ENCODE assay signal across 8 cellular contexts in the genomic region with DNA sequence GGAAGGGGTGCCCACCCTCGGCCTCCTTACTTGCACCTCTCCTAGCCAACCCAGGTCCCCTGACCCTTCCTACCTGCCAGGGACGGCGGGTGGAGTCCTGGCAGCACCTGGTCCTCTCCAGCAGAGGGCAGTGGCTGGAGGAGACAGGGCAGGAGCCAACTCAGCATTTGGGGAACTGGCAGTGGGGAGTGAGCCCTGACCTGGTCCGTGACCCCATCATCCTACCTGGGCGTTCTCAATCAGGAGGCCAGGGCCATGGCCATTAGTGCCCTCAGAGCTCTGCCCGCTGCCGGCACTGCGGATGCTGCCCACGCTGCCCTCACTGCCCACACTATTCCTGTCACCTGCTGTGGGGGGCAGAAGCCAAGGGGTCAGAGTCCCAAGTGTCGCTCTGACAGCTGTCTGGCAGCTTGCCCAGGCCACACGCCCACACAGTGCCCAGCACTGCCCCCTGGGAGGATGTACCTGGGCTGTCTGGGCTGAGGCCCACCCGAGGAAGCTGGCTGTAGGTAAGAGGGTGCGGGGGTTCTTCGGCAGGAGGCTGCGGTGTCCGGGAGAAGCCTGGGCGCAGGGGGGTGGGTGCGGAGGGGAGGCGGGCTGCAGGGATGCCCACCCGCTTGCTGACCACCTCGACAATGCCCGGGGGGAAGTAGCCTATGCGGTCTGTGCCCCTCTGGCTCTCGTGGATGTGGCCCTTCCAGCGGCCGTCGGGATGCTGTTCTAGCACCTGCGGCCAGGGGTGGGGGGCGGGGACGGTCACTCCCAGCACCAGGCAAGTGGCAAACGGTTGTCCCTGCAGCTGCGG. TPM values are rescaled to one million over a fixed set of nuclear protein-coding genes. Genes with fewer than 3 reads are reported as not detected.
DNase-seq lines count a peak whose midpoint lies in the region; ATAC-seq, FAIRE-seq and TF ChIP-seq lines count a peak whose summit lies in the region.

No MANE protein-coding gene starts in this region.

- ATAC-seq in SK-N-SH treated with all-trans-retinoic acid at 6 μM for 48 hours (peak; percentile 60), mucosa of descending colon (peak; percentile 70), GM18511 (IDR thresholded peaks at IDR 0.05; ENCODE audit: unreplicated experiment) (no peak)

- no peaks in the 10 kb centered on the region for H3K9me3 ChIP-seq in mucosa of descending colon

- no peaks in the 10 kb centered on the region for H3K27me3 ChIP-seq in bronchial epithelial cell (ENCODE audit: control insufficient read depth, insufficient read depth, low read length)

- intact Hi-C loops in mucosa of descending colon (cut with DNase I, micrococcal nuclease): no loop called here

- peak; percentile 82 for TF ChIP-seq CTCF in bronchial epithelial cell (IDR thresholded peaks at IDR 0.05; ENCODE audit: insufficient read depth, low read length, severe bottlenecking)
- TF ChIP-seq CTCF in mucosa of descending colon (IDR thresholded peaks at IDR 0.05): peak; percentile 46

- DNase-seq in AG08396 (ENCODE audit: low spot score): peak; percentile 66
- DNase-seq in GM18507 (ENCODE audit: extremely low spot score, insufficient read length, low read depth): peak; percentile 61
- peak; percentile 20 for DNase-seq in bronchial epithelial cell (ENCODE audit: low read depth)
- peak; percentile 52 to 67 (median 55) for DNase-seq in mucosa of descending colon
- DNase-seq in midbrain (lab: John Stamatoyannopoulos, UW): no peak
- DNase-seq in superior temporal gyrus (ENCODE audit: extremely low spot score): no peak

- H3K36me3 ChIP-seq in bronchial epithelial cell (ENCODE audit: control insufficient read depth, insufficient read depth, low read length): peaks cover 17% of the 10 kb centered on the region
- no peaks in the 10 kb centered on the region for H3K36me3 ChIP-seq in mucosa of descending colon (ENCODE audit: low read depth)

- FAIRE-seq in GM18507 (lab: Jason Lieb, UNC) (peak; percentile 83), bronchial epithelial cell (lab: Jason Lieb, UNC) (no peak)

- H3K4me1 ChIP-seq in mucosa of descending colon (ENCODE audit: low read depth): no peaks in the 10 kb centered on the region

- H3K4me3 ChIP-seq in bronchial epithelial cell (ENCODE audit: low read depth, low read length): no peak overlapping the region
- H3K4me3 ChIP-seq in mucosa of descending colon: no peak overlapping the region

TF ChIP-seq in SK-N-SH treated with all-trans-retinoic acid at 6 μM for 48 hours, 23 proteins besides CTCF, POLR2A, EP300 and RAD21:
- no peak for TF ChIP-seq TCF4 (CRISPR knock-in tag; IDR thresholded peaks at IDR 0.05; ENCODE audit: borderline replicate concordance)
- no peak for TF ChIP-seq PPARA (CRISPR knock-in tag; IDR thresholded peaks at IDR 0.05; ENCODE audit: borderline replicate concordance)
- TF ChIP-seq, protein P1, sequence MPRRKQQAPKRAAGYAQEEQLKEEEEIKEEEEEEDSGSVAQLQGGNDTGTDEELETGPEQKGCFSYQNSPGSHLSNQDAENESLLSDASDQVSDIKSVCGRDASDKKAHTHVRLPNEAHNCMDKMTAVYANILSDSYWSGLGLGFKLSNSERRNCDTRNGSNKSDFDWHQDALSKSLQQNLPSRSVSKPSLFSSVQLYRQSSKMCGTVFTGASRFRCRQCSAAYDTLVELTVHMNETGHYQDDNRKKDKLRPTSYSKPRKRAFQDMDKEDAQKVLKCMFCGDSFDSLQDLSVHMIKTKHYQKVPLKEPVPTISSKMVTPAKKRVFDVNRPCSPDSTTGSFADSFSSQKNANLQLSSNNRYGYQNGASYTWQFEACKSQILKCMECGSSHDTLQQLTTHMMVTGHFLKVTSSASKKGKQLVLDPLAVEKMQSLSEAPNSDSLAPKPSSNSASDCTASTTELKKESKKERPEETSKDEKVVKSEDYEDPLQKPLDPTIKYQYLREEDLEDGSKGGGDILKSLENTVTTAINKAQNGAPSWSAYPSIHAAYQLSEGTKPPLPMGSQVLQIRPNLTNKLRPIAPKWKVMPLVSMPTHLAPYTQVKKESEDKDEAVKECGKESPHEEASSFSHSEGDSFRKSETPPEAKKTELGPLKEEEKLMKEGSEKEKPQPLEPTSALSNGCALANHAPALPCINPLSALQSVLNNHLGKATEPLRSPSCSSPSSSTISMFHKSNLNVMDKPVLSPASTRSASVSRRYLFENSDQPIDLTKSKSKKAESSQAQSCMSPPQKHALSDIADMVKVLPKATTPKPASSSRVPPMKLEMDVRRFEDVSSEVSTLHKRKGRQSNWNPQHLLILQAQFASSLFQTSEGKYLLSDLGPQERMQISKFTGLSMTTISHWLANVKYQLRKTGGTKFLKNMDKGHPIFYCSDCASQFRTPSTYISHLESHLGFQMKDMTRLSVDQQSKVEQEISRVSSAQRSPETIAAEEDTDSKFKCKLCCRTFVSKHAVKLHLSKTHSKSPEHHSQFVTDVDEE (CRISPR knock-in tag; IDR thresholded peaks at IDR 0.05): no peak
- no peak for TF ChIP-seq BACH2 (CRISPR knock-in tag; IDR thresholded peaks at IDR 0.05; ENCODE audit: borderline replicate concordance)
- TF ChIP-seq ZNF565 (CRISPR knock-in tag; conservative IDR thresholded peaks at IDR 0.05; ENCODE audit: low read depth): no peak
- TF ChIP-seq GLIS3 (CRISPR knock-in tag; IDR thresholded peaks at IDR 0.05): no peak
- TF ChIP-seq ZNF70 (CRISPR knock-in tag; IDR thresholded peaks at IDR 0.05): no peak
- no peak for TF ChIP-seq ISL1 (CRISPR knock-in tag; IDR thresholded peaks at IDR 0.05)
- TF ChIP-seq, protein P2, sequence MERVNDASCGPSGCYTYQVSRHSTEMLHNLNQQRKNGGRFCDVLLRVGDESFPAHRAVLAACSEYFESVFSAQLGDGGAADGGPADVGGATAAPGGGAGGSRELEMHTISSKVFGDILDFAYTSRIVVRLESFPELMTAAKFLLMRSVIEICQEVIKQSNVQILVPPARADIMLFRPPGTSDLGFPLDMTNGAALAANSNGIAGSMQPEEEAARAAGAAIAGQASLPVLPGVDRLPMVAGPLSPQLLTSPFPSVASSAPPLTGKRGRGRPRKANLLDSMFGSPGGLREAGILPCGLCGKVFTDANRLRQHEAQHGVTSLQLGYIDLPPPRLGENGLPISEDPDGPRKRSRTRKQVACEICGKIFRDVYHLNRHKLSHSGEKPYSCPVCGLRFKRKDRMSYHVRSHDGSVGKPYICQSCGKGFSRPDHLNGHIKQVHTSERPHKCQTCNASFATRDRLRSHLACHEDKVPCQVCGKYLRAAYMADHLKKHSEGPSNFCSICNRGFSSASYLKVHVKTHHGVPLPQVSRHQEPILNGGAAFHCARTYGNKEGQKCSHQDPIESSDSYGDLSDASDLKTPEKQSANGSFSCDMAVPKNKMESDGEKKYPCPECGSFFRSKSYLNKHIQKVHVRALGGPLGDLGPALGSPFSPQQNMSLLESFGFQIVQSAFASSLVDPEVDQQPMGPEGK (CRISPR knock-in tag; IDR thresholded peaks at IDR 0.05; ENCODE audit: borderline replicate concordance): no peak
- TF ChIP-seq CSDC2 (CRISPR knock-in tag; IDR thresholded peaks at IDR 0.05): no peak
- TF ChIP-seq ESRRG (CRISPR knock-in tag; IDR thresholded peaks at IDR 0.05): no peak
- no peak for TF ChIP-seq RARB (CRISPR knock-in tag; IDR thresholded peaks at IDR 0.05)
- no peak for TF ChIP-seq OSR1 (CRISPR knock-in tag; IDR thresholded peaks at IDR 0.05)
- TF ChIP-seq, protein P3, sequence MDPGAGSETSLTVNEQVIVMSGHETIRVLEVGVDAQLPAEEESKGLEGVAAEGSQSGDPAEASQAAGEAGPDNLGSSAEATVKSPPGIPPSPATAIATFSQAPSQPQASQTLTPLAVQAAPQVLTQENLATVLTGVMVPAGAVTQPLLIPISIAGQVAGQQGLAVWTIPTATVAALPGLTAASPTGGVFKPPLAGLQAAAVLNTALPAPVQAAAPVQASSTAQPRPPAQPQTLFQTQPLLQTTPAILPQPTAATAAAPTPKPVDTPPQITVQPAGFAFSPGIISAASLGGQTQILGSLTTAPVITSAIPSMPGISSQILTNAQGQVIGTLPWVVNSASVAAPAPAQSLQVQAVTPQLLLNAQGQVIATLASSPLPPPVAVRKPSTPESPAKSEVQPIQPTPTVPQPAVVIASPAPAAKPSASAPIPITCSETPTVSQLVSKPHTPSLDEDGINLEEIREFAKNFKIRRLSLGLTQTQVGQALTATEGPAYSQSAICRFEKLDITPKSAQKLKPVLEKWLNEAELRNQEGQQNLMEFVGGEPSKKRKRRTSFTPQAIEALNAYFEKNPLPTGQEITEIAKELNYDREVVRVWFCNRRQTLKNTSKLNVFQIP (CRISPR knock-in tag; IDR thresholded peaks at IDR 0.05; ENCODE audit: borderline replicate concordance, low read depth): no peak
- TF ChIP-seq ZFP30 (CRISPR knock-in tag; IDR thresholded peaks at IDR 0.05): no peak
- TF ChIP-seq, protein P4, sequence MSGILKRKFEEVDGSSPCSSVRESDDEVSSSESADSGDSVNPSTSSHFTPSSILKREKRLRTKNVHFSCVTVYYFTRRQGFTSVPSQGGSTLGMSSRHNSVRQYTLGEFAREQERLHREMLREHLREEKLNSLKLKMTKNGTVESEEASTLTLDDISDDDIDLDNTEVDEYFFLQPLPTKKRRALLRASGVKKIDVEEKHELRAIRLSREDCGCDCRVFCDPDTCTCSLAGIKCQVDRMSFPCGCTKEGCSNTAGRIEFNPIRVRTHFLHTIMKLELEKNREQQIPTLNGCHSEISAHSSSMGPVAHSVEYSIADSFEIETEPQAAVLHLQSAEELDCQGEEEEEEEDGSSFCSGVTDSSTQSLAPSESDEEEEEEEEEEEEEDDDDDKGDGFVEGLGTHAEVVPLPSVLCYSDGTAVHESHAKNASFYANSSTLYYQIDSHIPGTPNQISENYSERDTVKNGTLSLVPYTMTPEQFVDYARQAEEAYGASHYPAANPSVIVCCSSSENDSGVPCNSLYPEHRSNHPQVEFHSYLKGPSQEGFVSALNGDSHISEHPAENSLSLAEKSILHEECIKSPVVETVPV (CRISPR knock-in tag; IDR thresholded peaks at IDR 0.05): no peak

RNA-seq across cellular contexts. Expression of a gene that starts 10.8 kb away (rescaled TPM):
- total RNA-seq in bronchial epithelial cell (3.9 and 5.0 TPM in 2 replicates), mucosa of descending colon (10 to 100 TPM; 27.8 to 44.5 (median 33.8) TPM)

RNA-seq across cellular contexts. Expression of a gene that starts 11.8 kb away (rescaled TPM):
- 16.3 and 25.3 TPM in 2 replicates for total RNA-seq in bronchial epithelial cell
- total RNA-seq in mucosa of descending colon: 10 to 100 TPM; 26.3 to 38.0 (median 28.7) TPM

RNA-seq across cellular contexts. Expression of a gene that starts 20.9 kb away (rescaled TPM):
- 44.5 and 63.9 TPM in 2 replicates for total RNA-seq in bronchial epithelial cell
- total RNA-seq in mucosa of descending colon: 100 to 1,000 TPM; 269 to 590 (median 405) TPM

RNA-seq across cellular contexts. Expression of a gene that starts 48.1 kb away (rescaled TPM):
- total RNA-seq in bronchial epithelial cell: 13.7 and 14.5 TPM in 2 replicates
- 100 to 1,000 TPM in 2 of 3 donors, 10 to 100 TPM in 1; 73.5 to 114 (median 108) TPM for total RNA-seq in mucosa of descending colon

Comparison
In these comparisons a context has a peak if more than half of its experiments do, and no peak if none do; other contexts are left out.
1. DNase-seq: peak in AG08396 (single experiment), GM18507 (single experiment), bronchial epithelial cell (single experiment) and mucosa of descending colon (3 of 3); none in midbrain (single experiment) and superior temporal gyrus (single experiment).